16 cellular contexts compared by ENCODE assay signal in the genomic region with DNA sequence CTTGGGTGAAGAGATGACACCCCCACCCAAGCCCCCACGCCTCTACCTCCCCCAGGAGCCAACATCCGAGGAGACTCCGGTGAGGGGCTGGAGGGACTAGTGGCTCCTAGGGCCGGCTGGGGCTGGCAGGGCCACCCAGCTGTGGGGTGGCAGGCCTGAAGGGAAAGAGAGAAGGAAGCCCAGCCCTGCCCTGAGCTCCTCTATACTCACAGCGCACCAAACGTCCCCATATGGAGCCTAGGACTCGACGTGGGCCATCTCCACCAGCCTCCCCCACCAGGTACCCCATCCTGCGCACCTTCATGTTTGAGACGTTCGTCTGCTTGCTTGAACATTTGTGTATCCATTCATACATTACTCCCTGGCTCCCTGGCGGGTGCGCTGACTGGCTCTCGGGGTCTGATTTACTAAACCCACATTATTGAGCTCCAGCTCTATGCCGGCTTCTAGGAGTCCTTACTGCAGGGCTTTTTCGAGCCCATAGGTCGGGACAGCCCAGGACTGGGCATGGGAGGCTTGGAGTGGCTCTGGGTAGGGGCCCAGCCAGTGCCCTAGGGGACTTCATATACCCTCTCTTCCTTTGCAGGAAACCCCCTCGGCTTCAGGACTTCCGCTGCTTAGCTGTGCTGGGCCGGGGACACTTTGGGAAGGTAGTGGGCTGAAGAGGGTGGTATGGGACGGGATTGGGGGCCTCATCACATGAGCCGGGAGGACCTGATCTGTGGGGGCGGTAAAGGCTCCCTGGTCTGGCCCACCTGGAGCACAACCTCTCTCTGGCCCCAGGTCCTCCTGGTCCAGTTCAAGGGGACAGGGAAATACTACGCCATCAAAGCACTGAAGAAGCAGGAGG.
"Had no signal": no experiment of that assay in that cellular context is flagged by ENCODE, and none has a peak within 500 bp of the region (broad histone marks: within the 10 kb centered on the region; RNA-seq: fewer than 3 reads in every experiment).

No MANE protein-coding gene starts in this region.

- H3K4me2 ChIP-seq: hepatocyte had no signal

- H3K27me3 ChIP-seq: hepatocyte, thyroid gland, uterus had no signal

- DNase-seq: activated CD4-positive, alpha-beta memory T cell treated with anti-CD3 and anti-CD28 coated beads for 36 hours; activated effector memory CD4-positive, alpha-beta T cell treated with anti-CD3 and anti-CD28 coated beads, Interleukin-2, amount 50 U/mL, for 16 hours; activated T-cell treated with anti-CD3 and anti-CD28 coated beads, Interleukin-2, amount 50 U/mL, for 4 hours; central memory CD4-positive, alpha-beta T cell; effector memory CD8-positive, alpha-beta T cell; naive thymus-derived CD4-positive, alpha-beta T cell; stimulated activated CD4-positive, alpha-beta T cell treated with anti-CD3 and anti-CD28 coated beads, Interleukin-2, amount 100 ng/mL, for 48 hours; stimulated activated CD8-positive, alpha-beta memory T cell treated with anti-CD3 and anti-CD28 coated beads, Interleukin-4, amount 100 ng/mL, for 48 hours; T-cell; T1000; thyroid gland; uterus had no signal

- ATAC-seq: activated T-cell treated with anti-CD3 and anti-CD28 coated beads, Interleukin-2, amount 50 U/mL, for 4 hours; effector memory CD8-positive, alpha-beta T cell; naive thymus-derived CD4-positive, alpha-beta T cell; T-cell had no signal

- H3K9me3 ChIP-seq: thyroid gland, uterus had no signal

- H3K36me3 ChIP-seq: thyroid gland, uterus had no signal

- H3K27ac ChIP-seq: hepatocyte, thyroid gland, uterus had no signal

- H3K79me2 ChIP-seq: hepatocyte had no signal

- H2AFZ ChIP-seq: hepatocyte had no signal

- H3K4me3 ChIP-seq: hepatocyte, lung, thyroid gland, uterus had no signal

- H3K9me3 Mint-ChIP-seq: activated CD4-positive, alpha-beta memory T cell treated with anti-CD3 and anti-CD28 coated beads for 36 hours; activated T-cell treated with anti-CD3 and anti-CD28 coated beads, Interleukin-2, amount 50 U/mL, for 4 hours; dendritic cell treated with granulocyte-macrophage colony-stimulating factor and Interleukin-4, amounts not matched to agents 40 ng/mL and 50 ng/mL, for 4 days; effector memory CD8-positive, alpha-beta T cell; naive thymus-derived CD4-positive, alpha-beta T cell; T-cell had no signal

- H3K4me1 Mint-ChIP-seq: T-cell had no signal

- H3K27ac Mint-ChIP-seq: activated CD4-positive, alpha-beta memory T cell treated with anti-CD3 and anti-CD28 coated beads for 36 hours; dendritic cell treated with granulocyte-macrophage colony-stimulating factor and Interleukin-4, amounts not matched to agents 40 ng/mL and 50 ng/mL, for 4 days; progenitor cell of endocrine pancreas; T-cell had no signal

- H3K27me3 Mint-ChIP-seq: activated CD4-positive, alpha-beta memory T cell treated with anti-CD3 and anti-CD28 coated beads for 36 hours; dendritic cell treated with granulocyte-macrophage colony-stimulating factor and Interleukin-4, amounts not matched to agents 40 ng/mL and 50 ng/mL, for 4 days; effector memory CD8-positive, alpha-beta T cell; naive thymus-derived CD4-positive, alpha-beta T cell; progenitor cell of endocrine pancreas; T-cell had no signal

- H3K36me3 Mint-ChIP-seq: naive thymus-derived CD4-positive, alpha-beta T cell; T-cell had no signal

- H3K4me1 ChIP-seq: thyroid gland, uterus had no signal

- H3K4me3 Mint-ChIP-seq: activated CD4-positive, alpha-beta memory T cell treated with anti-CD3 and anti-CD28 coated beads for 36 hours; activated T-cell treated with anti-CD3 and anti-CD28 coated beads, Interleukin-2, amount 50 U/mL, for 4 hours; dendritic cell treated with granulocyte-macrophage colony-stimulating factor and Interleukin-4, amounts not matched to agents 40 ng/mL and 50 ng/mL, for 4 days; naive thymus-derived CD4-positive, alpha-beta T cell; T-cell had no signal
